In genomic region chr9:19048966-19049871, GRCh38 we compare ENCODE assay signal across 8 cellular contexts. TPM values are rescaled to one million over a fixed set of nuclear protein-coding genes. Genes with fewer than 3 reads are reported as not detected.
DNase-seq lines count a peak whose midpoint lies in the region; ATAC-seq and TF ChIP-seq lines count a peak whose summit lies in the region.

TSS of gene RRAGA (plus strand) at chr9:19049427. CDS start at chr9:19049660, 233 bp downstream.

- peaks cover 6% of the 10 kb centered on the region for H3K36me3 ChIP-seq in endodermal cell (ENCODE audit: control insufficient read depth, insufficient read depth, low read length)

- CTCF ChIA-PET in Calu3 (lab: Charles Lee): interaction anchor here (0.6 to 1.2 kb wide), 7 partner anchors 38 to 843 kb away, joined by 3 to 22 read pairs (median 3); no protein-coding TSS in a partner anchor

- no peaks in the 10 kb centered on the region for H3K27me3 ChIP-seq in endodermal cell (ENCODE audit: control insufficient read depth, insufficient read depth, low read length, poor library complexity, severe bottlenecking)

- no peaks in the 10 kb centered on the region for H3K9me3 Mint-ChIP-seq in Calu3 (ENCODE audit: low read depth, unreplicated experiment)
- H3K9me3 Mint-ChIP-seq in endodermal cell: no peaks in the 10 kb centered on the region

- H3K27me3 Mint-ChIP-seq in Calu3 (ENCODE audit: unreplicated experiment) (no peaks in the 10 kb centered on the region), endodermal cell (ENCODE audit: insufficient read depth) (no peaks in the 10 kb centered on the region)

- TSS peak; percentile 67 for BruUV-seq in Calu3 (replicated peaks; lab: Mats Ljungman, UMichigan)

- peaks cover 24% of the 10 kb centered on the region for H3K36me3 Mint-ChIP-seq in Calu3 (ENCODE audit: insufficient read depth, unreplicated experiment)
- no peaks in the 10 kb centered on the region for H3K36me3 Mint-ChIP-seq in endodermal cell (ENCODE audit: low read depth)

- peak within 1 kb of the TSS; percentile 84 for H3K27ac ChIP-seq in endodermal cell (ENCODE audit: low read depth, low read length)

- H3K9ac ChIP-seq in endodermal cell (ENCODE audit: extremely low read depth, low read length, poor library complexity, severe bottlenecking): peak within 1 kb of the TSS; percentile 80

- H3K4me3 Mint-ChIP-seq in Calu3 (ENCODE audit: low read depth, unreplicated experiment): peak within 1 kb of the TSS; percentile 80
- peak within 1 kb of the TSS; percentile 83 for H3K4me3 Mint-ChIP-seq in endodermal cell

- H3K9me3 ChIP-seq in endodermal cell (ENCODE audit: control insufficient read depth, low read length): no peaks in the 10 kb centered on the region

- peak; percentile 70 for TF ChIP-seq CTCF in Calu3 (IDR thresholded peaks at IDR 0.05; ENCODE audit: unreplicated experiment)
- TF ChIP-seq CTCF in endodermal cell (conservative IDR thresholded peaks at IDR 0.05): peak; percentile 94

- WGBS in endodermal cell (ENCODE audit: insufficient coverage in 1 of 2, insufficient read length in 1 of 2), 2 experiments: 0 to 1% methylated on average over 46 to 79 of the region's 79 CpGs

- H3K4me1 Mint-ChIP-seq in Calu3 (ENCODE audit: low read depth, unreplicated experiment) (peaks cover 12% of the 10 kb centered on the region), endodermal cell (peaks cover 15% of the 10 kb centered on the region)

- peak within 1 kb of the TSS; percentile 89 for H3K27ac Mint-ChIP-seq in Calu3 (ENCODE audit: unreplicated experiment)
- peak within 1 kb of the TSS; percentile 96 for H3K27ac Mint-ChIP-seq in endodermal cell

- peak within 1 kb of the TSS; percentile 92 for H3K4me3 ChIP-seq in endodermal cell (ENCODE audit: low read length)

- no peaks in the 10 kb centered on the region for H3K4me1 ChIP-seq in endodermal cell (ENCODE audit: control insufficient read depth, insufficient read depth, low read length)

- ATAC-seq in GM21381 (IDR thresholded peaks at IDR 0.05; ENCODE audit: unreplicated experiment): peak; percentile 87

- DNase-seq in Calu3 (peak; percentile 92), HUDEP-2 (lab: John Stamatoyannopoulos, UW; ENCODE audit: unreplicated experiment in 76 of 76) (peak; percentile 45 to 95 (median 90)), NOMO-1 treated with dmso at 0.1 percent for 144 hours (lab: John Stamatoyannopoulos, UW; ENCODE audit: unreplicated experiment) (peak; percentile 71), endodermal cell (peak; percentile 97), mesenteric fat pad (ENCODE audit: low spot score) (peak; percentile 98)
- peak; percentile 78 to 89 (median 88) for DNase-seq in activated CD8-positive, alpha-beta memory T cell treated with anti-CD3 and anti-CD28 coated beads for 48 hours (ENCODE audit: low read depth in 2 of 3, low spot score in 2 of 3)
- peak; percentile 83 for DNase-seq in stimulated activated CD8-positive, alpha-beta memory T cell treated with anti-CD3 and anti-CD28 coated beads, Interleukin-15, amount 100 ng/mL, for 24 hours (ENCODE audit: low read depth)

- intact Hi-C loops in Calu3 (cut with micrococcal nuclease; ENCODE audit: unreplicated experiment): loop anchor here (2.0 to 10.0 kb wide), 2 partner anchors 126 to 406 kb away; no protein-coding TSS in a partner anchor

RNA-seq across cellular contexts. Expression of gene RRAGA, which starts in this region (rescaled TPM):
- total RNA-seq in Calu3 (2022): 39.7 and 40.6 TPM in 2 replicates
- 10 to 100 TPM; 45.0 to 47.2 TPM for total RNA-seq in endodermal cell
- 61.9 TPM for polyA plus RNA-seq in endodermal cell (2013, experiment 1 of 2)
- 63.0 TPM for polyA plus RNA-seq in endodermal cell (2013, experiment 2 of 2)
- total RNA-seq in mesenteric fat pad: 90.5 TPM

Comparison
In these comparisons a context has a peak if more than half of its experiments do, and no peak if none do; other contexts are left out.
1. Peak in every context shown above with its lines: DNase-seq, ATAC-seq, H3K4me3 ChIP-seq and H3K27ac ChIP-seq.